15 cellular contexts compared by ENCODE assay signal in the genomic region with DNA sequence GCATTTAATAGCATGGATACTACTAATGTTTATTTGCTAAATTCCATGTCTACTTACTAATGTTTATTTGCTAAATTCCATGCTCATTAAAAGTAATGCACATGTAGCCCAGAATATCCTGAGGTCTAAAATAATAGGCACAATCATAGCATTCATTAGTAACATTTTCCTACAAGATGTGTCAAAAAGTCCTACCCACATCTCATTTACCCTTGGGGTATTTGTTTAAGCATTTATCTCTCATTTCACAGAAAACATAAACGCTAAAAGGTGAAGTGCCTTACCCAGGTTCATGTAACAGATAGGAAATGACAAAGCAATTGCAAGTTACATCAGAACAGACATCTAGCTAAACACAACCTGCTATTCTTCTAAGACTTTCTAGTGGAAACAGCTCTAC.
DNase-seq lines count a peak whose midpoint lies in the region; ATAC-seq, FAIRE-seq and TF ChIP-seq lines count a peak whose summit lies in the region.
"Had no signal": no experiment of that assay in that cellular context is flagged by ENCODE, and none has a peak within 500 bp of the region (broad histone marks: within the 10 kb centered on the region; RNA-seq: fewer than 3 reads in every experiment).

No MANE protein-coding gene starts in this region.

- ATAC-seq in HG03097 (IDR thresholded peaks at IDR 0.05; ENCODE audit: low FRiP score, unreplicated experiment), result no peak

- CTCF ChIA-PET in BJ (lab: Yijun Ruan, JAX), result no interaction called here

- POLR2A ChIA-PET in BJ (lab: Charles Lee), result no interaction called here

- H3K27me3 ChIP-seq in BJ (ENCODE audit: control insufficient read depth, insufficient read depth, low read length) (no peaks in the 10 kb centered on the region), bronchial epithelial cell (ENCODE audit: control insufficient read depth, insufficient read depth, low read length) (no peaks in the 10 kb centered on the region)

- H3K4me3 ChIP-seq in BJ (ENCODE audit: low read depth, low read length), result no peak overlapping the region
- no peak overlapping the region for H3K4me3 ChIP-seq in bronchial epithelial cell (ENCODE audit: low read depth, low read length)

- H3K36me3 ChIP-seq in BJ (ENCODE audit: control insufficient read depth, insufficient read depth, low read length) (no peaks in the 10 kb centered on the region), bronchial epithelial cell (ENCODE audit: control insufficient read depth, insufficient read depth, low read length) (no peaks in the 10 kb centered on the region)

- TF ChIP-seq CTCF in BJ (IDR thresholded peaks at IDR 0.05; ENCODE audit: insufficient read depth, low read depth, low read length) (no peak), bronchial epithelial cell (IDR thresholded peaks at IDR 0.05; ENCODE audit: insufficient read depth, low read length, severe bottlenecking) (no peak)

- peak; percentile 65 for DNase-seq in BJ (ENCODE audit: low read depth)
- peak; percentile 31 for DNase-seq in ELR (ENCODE audit: low read depth)
- DNase-seq in NCI-H748 treated with DMSO at 0.1 percent for 48 hours (lab: John Stamatoyannopoulos, UW), result peak; percentile 7
- DNase-seq in bronchial epithelial cell (ENCODE audit: low read depth), result peak; percentile 20
- DNase-seq in SW 1271 (lab: John Stamatoyannopoulos, UW), result no peak
- no peak for DNase-seq in cerebellum (ENCODE audit: low spot score)
- DNase-seq: ACHN; CD4-positive, alpha-beta T cell; H9; Kasumi-1; MV-4-11; NCI-H1436; NCI-H2171; NCI-H446 treated with DMSO at 0.1 percent for 48 hours had no signal

- FAIRE-seq in bronchial epithelial cell (lab: Jason Lieb, UNC), result no peak

Comparison
In these comparisons a context has a peak if more than half of its experiments do, and no peak if none do; other contexts are left out.
1. DNase-seq: peak in BJ (single experiment), ELR (single experiment), NCI-H748 treated with DMSO at 0.1 percent for 48 hours (single experiment) and bronchial epithelial cell (single experiment); none in SW 1271 (0 of 2) and cerebellum (single experiment).